10 cellular contexts compared by ENCODE assay signal in the genomic region with DNA sequence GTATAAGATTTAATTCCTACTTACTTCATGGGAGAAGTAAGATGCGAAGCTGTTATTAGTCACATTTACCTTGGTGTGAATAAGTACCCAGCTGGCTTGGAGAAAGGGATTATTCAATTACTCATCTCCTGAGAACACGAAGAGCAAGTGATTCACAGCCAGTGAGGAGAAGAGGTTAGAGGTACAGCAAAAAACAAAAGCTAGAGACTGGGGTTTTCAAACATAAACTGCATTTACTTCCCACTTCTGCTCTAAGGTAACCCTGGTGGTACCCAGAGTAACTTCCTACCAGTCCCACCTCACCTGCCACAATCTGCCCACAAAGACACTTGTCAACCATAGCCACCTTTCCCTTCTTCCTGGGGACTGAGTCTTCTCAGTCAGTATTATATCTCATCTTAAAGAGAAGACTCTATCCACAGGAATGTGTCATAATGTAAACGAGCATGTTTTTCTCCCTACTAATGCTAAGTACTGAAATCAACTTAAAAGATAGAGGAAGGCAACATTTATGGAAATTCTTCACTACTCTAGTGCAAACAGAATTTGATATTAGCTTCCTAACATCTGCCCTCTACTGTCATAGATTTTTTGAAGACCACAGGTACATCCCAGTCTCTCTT. TPM values are rescaled to one million over a fixed set of nuclear protein-coding genes. Genes with fewer than 3 reads are reported as not detected.
DNase-seq lines count a peak whose midpoint lies in the region; ATAC-seq and TF ChIP-seq lines count a peak whose summit lies in the region.
"Had no signal": no experiment of that assay in that cellular context is flagged by ENCODE, and none has a peak within 500 bp of the region (broad histone marks: within the 10 kb centered on the region; RNA-seq: fewer than 3 reads in every experiment).

No MANE protein-coding gene starts in this region.

- H3K4me3 ChIP-seq in uterus, result no peak overlapping the region

- peak overlapping the region; percentile 75 for H3K27ac Mint-ChIP-seq in activated T-helper 17 cell treated with anti-CD3 and anti-CD28 coated beads, Interleukin-2, amount 50 U/mL, for 72 hours
- H3K27ac Mint-ChIP-seq in CD14-positive monocyte, result no peak overlapping the region

- peaks cover 21% of the 10 kb centered on the region for H3K27me3 Mint-ChIP-seq in activated T-helper 17 cell treated with anti-CD3 and anti-CD28 coated beads, Interleukin-2, amount 50 U/mL, for 72 hours
- H3K27me3 Mint-ChIP-seq in CD14-positive monocyte (ENCODE audit: low read depth in 3 of 3), result peaks cover 3 to 5% (median 4%) of the 10 kb centered on the region in 3 donors

- DNase-seq in EH (ENCODE audit: low read depth), result peak; percentile 69
- peak; percentile 98 for DNase-seq in HCEC 1CT
- peak; percentile 65 for DNase-seq in glomerular visceral epithelial cell (ENCODE audit: extremely low spot score)
- DNase-seq in ecto neural progenitor cell (ENCODE audit: low spot score), result no peak
- DNase-seq in uterus, result no peak
- no peak for DNase-seq in amygdala (lab: John Stamatoyannopoulos, UW)
- no peak for DNase-seq in CD14-positive monocyte (ENCODE audit: low spot score)
- DNase-seq: DMS79, Karpas-422 had no signal

- H3K36me3 Mint-ChIP-seq in activated T-helper 17 cell treated with anti-CD3 and anti-CD28 coated beads, Interleukin-2, amount 50 U/mL, for 72 hours (ENCODE audit: low read depth), result no peaks in the 10 kb centered on the region
- no peaks in the 10 kb centered on the region for H3K36me3 Mint-ChIP-seq in CD14-positive monocyte

- peak; percentile 88 for ATAC-seq in activated T-helper 17 cell treated with anti-CD3 and anti-CD28 coated beads, Interleukin-2, amount 50 U/mL, for 72 hours (replicated peaks)

- intact Hi-C loops in uterus (cut with DNase I; ENCODE audit: low total_unique reads) (no loop called here), CD14-positive monocyte (cut with micrococcal nuclease) (no loop called here)

- no peaks in the 10 kb centered on the region for H3K4me1 ChIP-seq in uterus

- H3K27ac ChIP-seq in uterus, result no peak overlapping the region

- peak overlapping the region; percentile 25 for H3K4me3 Mint-ChIP-seq in activated T-helper 17 cell treated with anti-CD3 and anti-CD28 coated beads, Interleukin-2, amount 50 U/mL, for 72 hours
- no peak overlapping the region for H3K4me3 Mint-ChIP-seq in CD14-positive monocyte

- TF ChIP-seq CTCF in uterus (IDR thresholded peaks at IDR 0.05), result no peak
- no peak for TF ChIP-seq CTCF in CD14-positive monocyte (IDR thresholded peaks at IDR 0.05)

- H3K27me3 ChIP-seq in uterus, result no peaks in the 10 kb centered on the region

- H3K9me3 ChIP-seq in uterus, result no peaks in the 10 kb centered on the region

- no peaks in the 10 kb centered on the region for H3K36me3 ChIP-seq in uterus

- no peaks in the 10 kb centered on the region for H3K9me3 Mint-ChIP-seq in activated T-helper 17 cell treated with anti-CD3 and anti-CD28 coated beads, Interleukin-2, amount 50 U/mL, for 72 hours
- H3K9me3 Mint-ChIP-seq in CD14-positive monocyte, result peaks cover 0 to 2% (median 0%) of the 10 kb centered on the region in 7 donors

- no peak for TF ChIP-seq POLR2A in uterus (IDR thresholded peaks at IDR 0.05)

- H3K4me1 Mint-ChIP-seq in activated T-helper 17 cell treated with anti-CD3 and anti-CD28 coated beads, Interleukin-2, amount 50 U/mL, for 72 hours, result peaks cover 19% of the 10 kb centered on the region
- peaks cover 4% of the 10 kb centered on the region for H3K4me1 Mint-ChIP-seq in CD14-positive monocyte

RNA-seq across cellular contexts. Expression of gene IL22, which starts 6.0 kb away (rescaled TPM):
- total RNA-seq in activated T-helper 17 cell treated with anti-CD3 and anti-CD28 coated beads, Interleukin-2, amount 50 U/mL, for 72 hours, result 100 to 1,000 TPM in 1 of 2 donors, 10 to 100 TPM in 1; 52.3 to 253 TPM
- total RNA-seq in uterus, result not detected
- not detected for polyA plus RNA-seq in CD14-positive monocyte

RNA-seq across cellular contexts. Expression of gene IL26, which starts 33.8 kb away (rescaled TPM):
- 10 to 100 TPM in 1 of 2 donors, 1 to 10 TPM in 1; 8.0 to 66.8 TPM for total RNA-seq in activated T-helper 17 cell treated with anti-CD3 and anti-CD28 coated beads, Interleukin-2, amount 50 U/mL, for 72 hours
- total RNA-seq in uterus, result not detected
- not detected for polyA plus RNA-seq in CD14-positive monocyte

Comparison
In these comparisons a context has a peak if more than half of its experiments do, and no peak if none do; other contexts are left out.
1. DNase-seq: peak in EH (single experiment), HCEC 1CT (single experiment) and glomerular visceral epithelial cell (single experiment); none in ecto neural progenitor cell (single experiment), uterus (0 of 2), amygdala (0 of 56) and CD14-positive monocyte (single experiment).
2. RNA of gene IL22, which starts 6.0 kb away (total RNA-seq): 52.3 to 253 TPM in activated T-helper 17 cell treated with anti-CD3 and anti-CD28 coated beads, Interleukin-2, amount 50 U/mL, for 72 hours; not detected in uterus; every median in the first group is over 10 times any median in the second.
3. RNA of gene IL26, which starts 33.8 kb away (total RNA-seq): 8.0 to 66.8 TPM in activated T-helper 17 cell treated with anti-CD3 and anti-CD28 coated beads, Interleukin-2, amount 50 U/mL, for 72 hours; not detected in uterus; every median in the first group is over 4 times any median in the second.